ENCODE assay signal across 8 cellular contexts in genomic region chr4:113874480-113874879, GRCh38.
"Had no signal": no experiment of that assay in that cellular context is flagged by ENCODE, and none has a peak within 500 bp of the region (broad histone marks: within the 10 kb centered on the region; RNA-seq: fewer than 3 reads in every experiment).

No MANE protein-coding gene starts in this region.

- DNase-seq: GDM1, GF-D8 had no signal

- ATAC-seq: GM12878 had no signal

- H3K4me3 ChIP-seq: GM12878 had no signal

- FAIRE-seq: G401.6, GM12878, GM12891, GM12892, GM18507, GM19239 had no signal
